Comparison of ENCODE assay signal across 1 cellular context in the genomic region with DNA sequence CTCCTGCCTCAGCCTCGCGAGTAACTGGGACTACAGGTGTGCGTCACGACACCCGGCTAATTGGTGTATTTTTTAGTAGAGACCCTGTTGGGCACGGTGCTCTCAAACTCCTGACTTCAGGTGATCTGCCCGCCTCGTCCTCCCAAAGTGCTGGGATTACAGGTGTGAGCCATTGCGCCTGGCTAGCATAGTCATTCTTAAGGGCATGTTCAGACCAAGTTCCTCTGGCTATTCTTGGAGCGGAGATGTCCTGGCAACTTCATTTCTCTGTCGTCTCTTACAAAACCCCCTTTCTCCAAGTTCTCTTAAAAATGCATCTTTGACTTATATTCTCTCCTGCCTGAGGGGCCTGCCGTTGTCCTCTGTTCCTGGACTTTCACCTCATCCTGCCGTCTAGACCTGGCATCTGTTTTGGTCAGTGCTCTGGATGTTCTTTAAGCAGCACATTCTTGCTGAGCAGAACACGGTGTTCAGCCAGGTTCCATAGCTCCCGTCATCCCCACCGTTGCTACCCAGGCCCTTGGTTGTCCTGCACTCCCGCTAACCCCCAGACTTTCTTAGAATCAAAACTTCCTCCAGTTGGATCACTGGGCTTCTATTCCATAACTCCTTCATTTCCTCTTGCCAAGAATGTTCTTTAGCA.
TF ChIP-seq lines count a peak whose summit lies in the region.

No MANE protein-coding gene starts in this region.

TF ChIP-seq in HepG2, 621 proteins besides CTCF, POLR2A, EP300 and RAD21 (continued from another document):
- TF ChIP-seq ZNF646 (CRISPR knock-in tag; IDR thresholded peaks at IDR 0.05) (no peak), GPN1 (CRISPR knock-in tag; IDR thresholded peaks at IDR 0.05; ENCODE audit: borderline replicate concordance) (no peak)
- TF ChIP-seq, protein P1, sequence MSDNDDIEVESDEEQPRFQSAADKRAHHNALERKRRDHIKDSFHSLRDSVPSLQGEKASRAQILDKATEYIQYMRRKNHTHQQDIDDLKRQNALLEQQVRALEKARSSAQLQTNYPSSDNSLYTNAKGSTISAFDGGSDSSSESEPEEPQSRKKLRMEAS (IDR thresholded peaks at IDR 0.05) = no peak
TF ChIP-seq in HepG2: peak in this region for 0.
